In genomic region chr4:174157106-174157607, GRCh38 we compare ENCODE assay signal across 26 cellular contexts.
DNase-seq lines count a peak whose midpoint lies in the region; ATAC-seq and TF ChIP-seq lines count a peak whose summit lies in the region.
"Had no signal": no experiment of that assay in that cellular context is flagged by ENCODE, and none has a peak within 500 bp of the region (broad histone marks: within the 10 kb centered on the region; RNA-seq: fewer than 3 reads in every experiment).

No MANE protein-coding gene starts in this region.

- no peaks in the 10 kb centered on the region for H3K27me3 ChIP-seq in BE2C
- H3K27me3 ChIP-seq: ovary, SJCRH30 had no signal

- H3K4me3 ChIP-seq in BE2C (ENCODE audit: low read depth, low read length) (no peak overlapping the region; the same call in 1 of the 2 replicates), cardiac fibroblast (replicated peaks in 1 of 2; ENCODE audit: low read depth in 2 of 2, low read length in 2 of 2) (no peak overlapping the region)
- H3K4me3 ChIP-seq: lower lobe of right lung, ovary, SJCRH30 had no signal

- TF ChIP-seq CTCF in BE2C (IDR thresholded peaks at IDR 0.05; ENCODE audit: low read depth, low read length) (no peak), cardiac fibroblast (IDR thresholded peaks at IDR 0.05; ENCODE audit: low read depth, low read length) (no peak)

- no peaks in the 10 kb centered on the region for H3K9me3 ChIP-seq in BE2C
- H3K9me3 ChIP-seq: lower lobe of right lung, ovary, SJCRH30 had no signal

- ATAC-seq in GM21360 (IDR thresholded peaks at IDR 0.05; ENCODE audit: unreplicated experiment) = no peak
- ATAC-seq in GM19455 (IDR thresholded peaks at IDR 0.05; ENCODE audit: unreplicated experiment) = no peak
- ATAC-seq in HG02884 (IDR thresholded peaks at IDR 0.05; ENCODE audit: unreplicated experiment) = no peak
- ATAC-seq: activated CD4-positive, alpha-beta T cell treated with anti-CD3 and anti-CD28 coated beads for 36 hours; activated CD8-positive, alpha-beta T cell treated with anti-CD3 and anti-CD28 coated beads, Interleukin-2, amount 10 ng/mL, durations not matched to agents 7 days and 5 days; lower lobe of right lung had no signal

- peaks cover 28% of the 10 kb centered on the region for H3K4me1 ChIP-seq in BE2C
- H3K4me1 ChIP-seq: lower lobe of right lung had no signal

- DNase-seq in BE2C = peak; percentile 30
- DNase-seq in OCI-M2 (lab: John Stamatoyannopoulos, UW; ENCODE audit: unreplicated experiment) = peak; percentile 12
- peak; percentile 5 to 68 for DNase-seq in cardiac fibroblast (ENCODE audit: low read depth in 2 of 2)
- peak; percentile 34 for DNase-seq in iris pigment epithelial cell (ENCODE audit: low read depth)
- no peak for DNase-seq in NCI-H146 treated with DMSO at 0.1 percent for 48 hours (lab: John Stamatoyannopoulos, UW; ENCODE audit: unreplicated experiment)
- DNase-seq: activated CD4-positive, alpha-beta T cell treated with anti-CD3 and anti-CD28 coated beads for 36 hours; activated CD8-positive, alpha-beta T cell treated with anti-CD3 and anti-CD28 coated beads, Interleukin-2, amount 10 ng/mL, durations not matched to agents 7 days and 5 days; activated naive CD8-positive, alpha-beta T cell treated with anti-CD3 and anti-CD28 coated beads for 36 hours; C1 segment of cervical spinal cord; COR-L47; DMS53; glutamatergic neuron; KBM-7; lower lobe of right lung; NCI-H1436 treated with DMSO at 0.1 percent for 48 hours; NCI-H2107; NCI-H510A; NK-92 treated with Interleukin-12 subunit alpha and Interleukin-12 subunit beta, amount 100 ng/mL, for 24 hours; retina; SJCRH30; stimulated activated CD4-positive, alpha-beta T cell treated with anti-CD3 and anti-CD28 coated beads, Interleukin-12 subunit alpha, Interleukin-12 subunit beta, amount 100 ng/mL, for 4 hours; stimulated activated CD4-positive, alpha-beta T cell treated with anti-CD3 and anti-CD28 coated beads, Interleukin-4, amount 100 ng/mL, for 1 hour had no signal

- peaks cover 2% of the 10 kb centered on the region for H3K36me3 ChIP-seq in BE2C
- H3K36me3 ChIP-seq: lower lobe of right lung, ovary, SJCRH30 had no signal
